9 cellular contexts compared by ENCODE assay signal in the genomic region with DNA sequence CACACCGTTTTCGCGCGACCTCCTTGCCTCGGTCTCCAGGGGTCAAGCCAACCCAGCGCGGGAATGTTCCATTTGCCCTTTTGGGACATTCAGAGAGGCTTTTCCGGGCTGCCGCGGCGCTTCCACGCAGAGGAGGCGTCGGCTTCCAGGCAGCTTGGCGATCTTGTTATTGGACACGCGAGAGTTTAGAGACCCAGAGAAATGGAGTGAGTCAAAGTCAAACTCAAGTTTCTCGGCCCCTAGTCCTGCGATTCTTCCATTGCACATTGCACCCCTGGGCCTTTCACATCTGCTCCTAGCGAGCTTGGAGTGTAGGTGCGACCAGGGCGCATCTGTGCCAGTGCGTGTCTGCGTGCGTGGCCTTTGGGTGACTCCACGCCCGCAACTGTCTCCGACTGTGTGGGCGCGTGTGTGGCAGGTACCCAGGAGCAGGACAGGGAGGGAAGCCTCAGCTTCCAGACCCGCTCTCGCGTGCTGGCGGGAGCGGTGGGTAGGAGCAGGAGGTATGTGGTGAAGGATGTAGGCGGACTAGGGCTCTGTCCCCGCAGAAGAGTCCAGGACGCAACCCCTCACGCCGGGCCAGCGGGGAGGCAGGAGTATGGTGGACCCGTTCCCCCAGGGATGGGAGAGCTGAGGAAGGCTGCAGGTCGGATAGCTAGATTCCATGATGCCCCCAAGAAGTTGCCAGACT. TPM values are rescaled to one million over a fixed set of nuclear protein-coding genes. Genes with fewer than 3 reads are reported as not detected.
DNase-seq lines count a peak whose midpoint lies in the region; ATAC-seq lines count a peak whose summit lies in the region.
"Had no signal": no experiment of that assay in that cellular context is flagged by ENCODE, and none has a peak within 500 bp of the region (broad histone marks: within the 10 kb centered on the region; RNA-seq: fewer than 3 reads in every experiment).

No MANE protein-coding gene starts in this region.

- H3K4me3 ChIP-seq in BLaER1 treated with 17β-estradiol and CSF1 and Interleukin-3, amounts not matched to agents 10 nM and 100 nM: peak overlapping the region; percentile 12 to 52 (median 44); a peak in 16 of 20 replicates
- H3K4me3 ChIP-seq in muscle layer of duodenum (ENCODE audit: low read depth in 1 of 2, low read length in 2 of 2): peak overlapping the region; percentile 33 to 51

- H4K20me1 ChIP-seq in BLaER1 treated with 17β-estradiol and CSF1 and Interleukin-3, amounts not matched to agents 10 nM and 100 nM: peaks cover 0 to 55% (median 19%) of the 10 kb centered on the region in 11 experiments; a peak in 13 of 22 replicates

- H3K9ac ChIP-seq in BLaER1 treated with 17β-estradiol and CSF1 and Interleukin-3, amounts not matched to agents 10 nM and 100 nM: no peak overlapping the region

- no peaks in the 10 kb centered on the region for H3K36me3 ChIP-seq in BLaER1 treated with 17β-estradiol and CSF1 and Interleukin-3, amounts not matched to agents 10 nM and 100 nM
- H3K36me3 ChIP-seq in muscle layer of duodenum (ENCODE audit: control insufficient read depth in 1 of 2, insufficient read depth in 2 of 2, low read length in 2 of 2): no peaks in the 10 kb centered on the region

- DNase-seq in astrocyte of the hippocampus (ENCODE audit: low read depth, low spot score) (peak; percentile 52), middle frontal gyrus (ENCODE audit: extremely low spot score, low spot score) (no peak), G401 (ENCODE audit: low spot score) (no peak), SW480 (ENCODE audit: low spot score) (no peak)

- peak overlapping the region; percentile 62 to 88 (median 73) for H3K4me2 ChIP-seq in BLaER1 treated with 17β-estradiol and CSF1 and Interleukin-3, amounts not matched to agents 10 nM and 100 nM

- peaks cover 58 to 67% (median 62%) of the 10 kb centered on the region in 11 experiments for H3K27me3 ChIP-seq in BLaER1 treated with 17β-estradiol and CSF1 and Interleukin-3, amounts not matched to agents 10 nM and 100 nM
- peaks cover 51% of the 10 kb centered on the region for H3K27me3 ChIP-seq in muscle layer of duodenum (ENCODE audit: low read depth, low read length)

- in situ Hi-C loops in G401 (cut with HindIII; ENCODE audit: low sequenced_read_pairs): no loop called here

- ATAC-seq in HG02571 (IDR thresholded peaks at IDR 0.05; ENCODE audit: unreplicated experiment) (peak; percentile 12), GM19455 (IDR thresholded peaks at IDR 0.05; ENCODE audit: unreplicated experiment) (no peak)

- no peak overlapping the region for H3K27ac ChIP-seq in BLaER1 treated with 17β-estradiol and CSF1 and Interleukin-3, amounts not matched to agents 10 nM and 100 nM
- no peak overlapping the region for H3K27ac ChIP-seq in muscle layer of duodenum (ENCODE audit: low read length)
- H3K27ac ChIP-seq: HL-60 had no signal

- H3K4me1 ChIP-seq in BLaER1 treated with 17β-estradiol and CSF1 and Interleukin-3, amounts not matched to agents 10 nM and 100 nM: peaks cover 0 to 15% (median 7%) of the 10 kb centered on the region in 10 experiments; a peak in 11 of 20 replicates
- peaks cover 0 to 34% of the 10 kb centered on the region in 2 donors for H3K4me1 ChIP-seq in muscle layer of duodenum (ENCODE audit: control insufficient read depth in 1 of 2, insufficient read depth in 2 of 2, low read length in 2 of 2)

- H3K9me3 ChIP-seq in BLaER1 treated with 17β-estradiol and CSF1 and Interleukin-3, amounts not matched to agents 10 nM and 100 nM (replicated peaks in 1 of 11): no peaks in the 10 kb centered on the region; a peak in 2 of 22 replicates
- no peaks in the 10 kb centered on the region for H3K9me3 ChIP-seq in muscle layer of duodenum (ENCODE audit: control insufficient read depth in 1 of 2, low read length in 2 of 2)

RNA-seq across cellular contexts. Expression of a gene that starts 13.5 kb away (rescaled TPM):
- not detected in 2 replicates for total RNA-seq in G401 (2014; rRNA removed; shearing (Covaris generic))

RNA-seq across cellular contexts. Expression of a gene that starts 54.2 kb away (rescaled TPM):
- total RNA-seq in G401 (2014; rRNA removed; shearing (Covaris generic)): not detected in 2 replicates
